1 cellular context compared by ENCODE assay signal in genomic region chr7:69803699-69804516, GRCh38.
TF ChIP-seq lines count a peak whose summit lies in the region.

No MANE protein-coding gene starts in this region.

TF ChIP-seq in GM12878, 131 proteins besides CTCF, POLR2A, EP300 and RAD21 (continued from another document and continues in another):
- 0 out of 2 replicates have a peak, but pooled peaks have one; percentile 48 for TF ChIP-seq ZNF592 (IDR thresholded peaks at IDR 0.05)
- TF ChIP-seq HCFC1 (IDR thresholded peaks at IDR 0.05; ENCODE audit: low read length) = no peak
- no peak for TF ChIP-seq BCLAF1 (IDR thresholded peaks at IDR 0.05)
- no peak for TF ChIP-seq RBBP5 (conservative IDR thresholded peaks at IDR 0.05)
- TF ChIP-seq JUNB (IDR thresholded peaks at IDR 0.05) = peak; percentile 91
- TF ChIP-seq MYC (IDR thresholded peaks at IDR 0.05; ENCODE audit: insufficient read depth, insufficient read length, insufficient replicate concordance, low read length, severe bottlenecking) = no peak
- TF ChIP-seq WRNIP1 (IDR thresholded peaks at IDR 0.05; ENCODE audit: borderline replicate concordance, low read depth, low read length) = no peak
- no peak for TF ChIP-seq ESRRA (IDR thresholded peaks at IDR 0.05; ENCODE audit: low read length)
- no peak for TF ChIP-seq BRCA1 (IDR thresholded peaks at IDR 0.05; ENCODE audit: low read depth, low read length)
- TF ChIP-seq NR2C1 (IDR thresholded peaks at IDR 0.05) = no peak
- TF ChIP-seq CREB1 (IDR thresholded peaks at IDR 0.05; ENCODE audit: low read depth) = peak; percentile 41; the same call in 1 of the 2 replicates
- peak; percentile 94 for TF ChIP-seq NFIC (IDR thresholded peaks at IDR 0.05; ENCODE audit: low read depth, low read length)
- no peak; the same call in 1 of the 2 replicates for TF ChIP-seq CBX5 (IDR thresholded peaks at IDR 0.05; ENCODE audit: low read depth)
- TF ChIP-seq USF1 (IDR thresholded peaks at IDR 0.05; ENCODE audit: borderline replicate concordance, extremely low read length, insufficient read depth, low read depth, low read length) = no peak
- no peak for TF ChIP-seq ZZZ3 (IDR thresholded peaks at IDR 0.05; ENCODE audit: control insufficient read depth, insufficient read length, low read depth)
- no peak; the same call in 1 of the 2 replicates for TF ChIP-seq RB1 (IDR thresholded peaks at IDR 0.05; ENCODE audit: borderline replicate concordance)
- peak; percentile 86; the same call in 1 of the 2 replicates for TF ChIP-seq TCF3 (IDR thresholded peaks at IDR 0.05; ENCODE audit: borderline replicate concordance, insufficient read depth, low read depth, low read length)
- peak; percentile 76 for TF ChIP-seq ZNF24 (IDR thresholded peaks at IDR 0.05)
- TF ChIP-seq CHD2 (IDR thresholded peaks at IDR 0.05; ENCODE audit: borderline replicate concordance, low read depth, low read length) = peak; percentile 74
- peak; percentile 93 for TF ChIP-seq ATF7 (IDR thresholded peaks at IDR 0.05; ENCODE audit: low read depth)
- TF ChIP-seq FOS (IDR thresholded peaks at IDR 0.05; ENCODE audit: borderline replicate concordance, extremely low read depth, insufficient read length) = no peak
- peak; percentile 35; the same call in 1 of the 2 replicates for TF ChIP-seq ZNF687 (IDR thresholded peaks at IDR 0.05)
- TF ChIP-seq EED (IDR thresholded peaks at IDR 0.05; ENCODE audit: low read depth) = peak; percentile 89
- TF ChIP-seq ATF2 (IDR thresholded peaks at IDR 0.05; ENCODE audit: low read length) = peak; percentile 99
- TF ChIP-seq TARDBP (IDR thresholded peaks at IDR 0.05; ENCODE audit: borderline replicate concordance) = peak; percentile 51; the same call in 1 of the 2 replicates
- peak; percentile 55 for TF ChIP-seq SP1 (IDR thresholded peaks at IDR 0.05; ENCODE audit: low read depth, low read length)
- TF ChIP-seq BCL11A (IDR thresholded peaks at IDR 0.05; ENCODE audit: low read depth, low read length) = peak; percentile 100
- TF ChIP-seq HSF1 (IDR thresholded peaks at IDR 0.05; ENCODE audit: low read depth, low read length) = no peak
- peak; percentile 92; the same call in 1 of the 2 replicates for TF ChIP-seq RCOR1 (conservative IDR thresholded peaks at IDR 0.05; ENCODE audit: low read depth, low read length)
- TF ChIP-seq JUND (IDR thresholded peaks at IDR 0.05; ENCODE audit: low read depth, low read length) = peak; percentile 65; the same call in 1 of the 2 replicates
- TF ChIP-seq IRF5 (IDR thresholded peaks at IDR 0.05; ENCODE audit: borderline replicate concordance) = no peak; the same call in 1 of the 2 replicates
- peak; percentile 86 to 88 for TF ChIP-seq BHLHE40 (IDR thresholded peaks at IDR 0.05; ENCODE audit: borderline replicate concordance in 1 of 2, low read depth in 2 of 2, low read length in 1 of 2)
- peak; percentile 79; the same call in 1 of the 2 replicates for TF ChIP-seq STAT3 (IDR thresholded peaks at IDR 0.05; ENCODE audit: low read depth, low read length)
- TF ChIP-seq SREBF2 (IDR thresholded peaks at IDR 0.05; ENCODE audit: low read length) = no peak
- peak in 1 of 2 experiments; percentile 31; a peak in 1 of 3 replicates for TF ChIP-seq EGR1 (IDR thresholded peaks at IDR 0.05; ENCODE audit: borderline replicate concordance in 1 of 2, low read depth in 2 of 2, low read length in 2 of 2)
- TF ChIP-seq ZNF217 (IDR thresholded peaks at IDR 0.05) = peak; percentile 91
- peak; percentile 93 for TF ChIP-seq POU2F2 (IDR thresholded peaks at IDR 0.05; ENCODE audit: borderline replicate concordance, low read depth, low read length)
- TF ChIP-seq PKNOX1 (IDR thresholded peaks at IDR 0.05) = peak; percentile 68
- peak; percentile 95; the same call in 1 of the 2 replicates for TF ChIP-seq ZBED1 (IDR thresholded peaks at IDR 0.05; ENCODE audit: borderline replicate concordance)
- no peak for TF ChIP-seq EZH2 (IDR thresholded peaks at IDR 0.05; ENCODE audit: borderline replicate concordance, control insufficient read depth, low read depth, low read length)
- no peak for TF ChIP-seq SUZ12 (IDR thresholded peaks at IDR 0.05; ENCODE audit: unreplicated experiment)
- peak; percentile 99 for TF ChIP-seq MEF2B (IDR thresholded peaks at IDR 0.05; ENCODE audit: partially characterized antibody, poor library complexity, severe bottlenecking)
- peak; percentile 93 for TF ChIP-seq TBL1XR1 (IDR thresholded peaks at IDR 0.05; ENCODE audit: low read depth, low read length)
- TF ChIP-seq FOXM1 (IDR thresholded peaks at IDR 0.05; ENCODE audit: low read depth, low read length) = peak; percentile 89
- TF ChIP-seq POLR2AphosphoS5 (IDR thresholded peaks at IDR 0.05; ENCODE audit: low read length) = peak; percentile 58; the same call in 1 of the 2 replicates
- peak in 1 of 2 experiments; percentile 83; a peak in 3 of 4 replicates for TF ChIP-seq SRF (IDR thresholded peaks at IDR 0.05; ENCODE audit: low read depth in 2 of 2, low read length in 2 of 2)
- TF ChIP-seq HDAC2 (IDR thresholded peaks at IDR 0.05) = no peak
